8 cellular contexts compared by ENCODE assay signal in the genomic region with DNA sequence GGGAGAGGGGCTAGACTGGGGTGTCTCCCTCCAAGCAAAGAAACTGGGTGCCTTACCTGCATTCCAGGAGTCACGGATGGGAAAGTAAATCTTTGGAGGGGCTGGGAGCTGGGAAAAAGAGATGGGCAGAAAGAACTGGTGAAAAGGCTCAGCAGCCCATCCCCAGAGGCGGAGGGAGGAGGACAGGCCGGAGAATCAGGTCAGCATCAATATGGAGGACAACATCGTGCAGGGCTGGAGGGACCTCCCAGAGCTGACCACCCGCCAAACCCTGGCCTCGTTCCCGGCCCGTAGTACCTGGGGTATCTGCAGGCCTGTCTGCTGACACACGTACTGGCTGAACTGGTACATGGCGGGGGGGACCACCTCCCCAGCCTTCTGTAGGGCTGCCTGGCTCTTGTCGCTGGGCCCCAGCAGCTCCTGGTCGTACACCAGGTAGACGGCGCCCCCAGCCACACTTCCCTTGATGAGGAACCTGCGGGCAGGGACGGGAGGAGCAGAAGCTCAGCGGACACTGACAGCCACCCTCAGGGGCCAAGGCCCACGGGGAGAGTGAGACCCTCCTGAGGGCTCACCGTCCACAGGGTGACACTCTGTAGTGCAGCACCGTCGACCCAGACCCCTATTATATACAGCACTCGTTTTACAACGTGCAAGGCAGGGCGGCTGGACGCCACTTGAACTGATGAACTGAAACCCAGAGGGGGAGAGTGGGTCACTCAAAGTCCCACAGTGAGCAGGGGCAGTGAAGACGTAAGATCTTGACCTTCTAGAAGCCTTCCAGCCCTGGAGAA. TPM values are rescaled to one million over a fixed set of nuclear protein-coding genes. Genes with fewer than 3 reads are reported as not detected.
A peak's percentile ranks its signal among the peaks of the same experiment; 100 is the strongest.
DNase-seq lines count a peak whose midpoint lies in the region; ATAC-seq, FAIRE-seq and TF ChIP-seq lines count a peak whose summit lies in the region.

No MANE protein-coding gene starts in this region.

- peak overlapping the region in 1 of 2 experiments; percentile 90 for H3K23ac ChIP-seq in mesenchymal stem cell (ENCODE audit: low read length in 2 of 2)

- WGBS in mesenchymal stem cell, result 54% methylated on average over 26 of the region's 26 CpGs
- 25 to 26% methylated on average over 26 of the region's 26 CpGs for WGBS in aorta, 2 donors

- H2AFZ ChIP-seq in mesenchymal stem cell (ENCODE audit: low read depth, low read length), result peak overlapping the region; percentile 6

- FAIRE-seq in GM12892 (lab: Jason Lieb, UNC), result no peak

- ATAC-seq in aorta (ENCODE audit: low FRiP score), result no peak

- H3K4me1 ChIP-seq in left ventricle myocardium inferior, result peaks cover 45% of the 10 kb centered on the region
- peaks cover 23% of the 10 kb centered on the region for H3K4me1 ChIP-seq in mesenchymal stem cell (ENCODE audit: control insufficient read depth, insufficient read depth, low read depth, low read length)
- no peaks in the 10 kb centered on the region for H3K4me1 ChIP-seq in aorta (ENCODE audit: control insufficient read depth in 1 of 2, insufficient read depth in 2 of 2, low read length in 2 of 2)

- intact Hi-C loops in left ventricle myocardium inferior (cut with micrococcal nuclease) (no loop called here), cardiac septum (cut with DNase I) (loop anchor here (1.0 to 5.0 kb wide), 2 partner anchors 57 to 113 kb away; partner anchors contain the start of genes DUS3L and SAFB2), aorta (cut with DNase I) (loop anchor here in 1 of 2 donors (5.0 kb wide), 2 partner anchors 57 to 1063 kb away; partner anchors contain the start of genes SAFB and SAFB2)

- H3K9me3 ChIP-seq in left ventricle myocardium inferior (replicated peaks) (no peaks in the 10 kb centered on the region), mesenchymal stem cell (ENCODE audit: control insufficient read depth, low read length) (no peaks in the 10 kb centered on the region), aorta (ENCODE audit: control insufficient read depth, low read length) (no peaks in the 10 kb centered on the region)

- peak overlapping the region; percentile 37 to 45 for H2BK12ac ChIP-seq in mesenchymal stem cell (ENCODE audit: low read length in 2 of 2)

- peak overlapping the region; percentile 67 for H4K8ac ChIP-seq in mesenchymal stem cell (ENCODE audit: low read length)

- H3K36me3 ChIP-seq in left ventricle myocardium inferior (peaks cover 13% of the 10 kb centered on the region), brain microvascular endothelial cell (replicated peaks) (peaks cover 6% of the 10 kb centered on the region), mesenchymal stem cell (ENCODE audit: control insufficient read depth in 1 of 2, insufficient read depth in 2 of 2, low read depth in 1 of 2, low read length in 2 of 2) (peaks cover 5 to 19% of the 10 kb centered on the region in 2 experiments), aorta (ENCODE audit: control insufficient read depth in 1 of 2, insufficient read depth in 2 of 2, low read length in 1 of 2) (no peaks in the 10 kb centered on the region)

- peak overlapping the region; percentile 86 for H3K4me2 ChIP-seq in mesenchymal stem cell (ENCODE audit: low read length, poor library complexity, severe bottlenecking)

- H3K14ac ChIP-seq in mesenchymal stem cell (ENCODE audit: low read length in 2 of 2), result peak overlapping the region in 1 of 2 experiments; percentile 90

- TF ChIP-seq POLR2A in GM12892 (IDR thresholded peaks at IDR 0.05; ENCODE audit: low read depth, low read length), result no peak

- H3K9ac ChIP-seq in mesenchymal stem cell (ENCODE audit: low read length), result peak overlapping the region; percentile 96

- H3K27me3 ChIP-seq in left ventricle myocardium inferior (ENCODE audit: low read depth) (no peaks in the 10 kb centered on the region), brain microvascular endothelial cell (replicated peaks) (no peaks in the 10 kb centered on the region), mesenchymal stem cell (ENCODE audit: control insufficient read depth in 1 of 2, insufficient read depth in 1 of 2, low read length in 2 of 2) (no peaks in the 10 kb centered on the region), aorta (ENCODE audit: control insufficient read depth in 1 of 2, insufficient read depth in 2 of 2, low read length in 1 of 2) (no peaks in the 10 kb centered on the region)

- H3K18ac ChIP-seq in mesenchymal stem cell (ENCODE audit: low read depth in 1 of 2, low read length in 2 of 2), result peak overlapping the region; percentile 56 to 76

- TF ChIP-seq CTCF in left ventricle myocardium inferior (IDR thresholded peaks at IDR 0.05; ENCODE audit: borderline replicate concordance) (no peak), brain microvascular endothelial cell (IDR thresholded peaks at IDR 0.05; ENCODE audit: low read depth, low read length, missing control alignments) (no peak)

- H2AK5ac ChIP-seq in mesenchymal stem cell (ENCODE audit: low read length, severe bottlenecking), result peak overlapping the region; percentile 3

- no peak overlapping the region for H2BK120ac ChIP-seq in mesenchymal stem cell (ENCODE audit: low read depth, low read length)

- in situ Hi-C loops in brain microvascular endothelial cell (cut with HindIII; ENCODE audit: low pct_ligation_motif_present, low sequenced_read_pairs), result no loop called here

- no peak overlapping the region for H2BK5ac ChIP-seq in mesenchymal stem cell (ENCODE audit: low read depth, low read length, poor library complexity, severe bottlenecking)

- H4K91ac ChIP-seq in mesenchymal stem cell (ENCODE audit: low read length), result peak overlapping the region; percentile 20

- peaks cover 29% of the 10 kb centered on the region for H3K79me1 ChIP-seq in mesenchymal stem cell (replicated peaks; ENCODE audit: low read length, poor library complexity, severe bottlenecking)

- H3K4me3 ChIP-seq in left ventricle myocardium inferior, result peak overlapping the region; percentile 91
- H3K4me3 ChIP-seq in brain microvascular endothelial cell (ENCODE audit: low read depth, low read length), result peak overlapping the region; percentile 94
- peak overlapping the region; percentile 74 to 99 for H3K4me3 ChIP-seq in mesenchymal stem cell (ENCODE audit: insufficient read depth in 1 of 2, low read depth in 1 of 2, low read length in 2 of 2)
- H3K4me3 ChIP-seq in aorta (ENCODE audit: low read length in 2 of 2), result peak overlapping the region; percentile 61 to 64

- H3K27ac ChIP-seq in left ventricle myocardium inferior (replicated peaks) (peak overlapping the region; percentile 96), brain microvascular endothelial cell (peak overlapping the region; percentile 90), mesenchymal stem cell (ENCODE audit: low read length, poor library complexity, severe bottlenecking) (no peak overlapping the region), aorta (ENCODE audit: low read depth in 1 of 2, low read length in 2 of 2) (no peak overlapping the region)

- peak overlapping the region; percentile 7 to 52 for H3K4ac ChIP-seq in mesenchymal stem cell (ENCODE audit: low read depth in 1 of 2, low read length in 2 of 2)

- no peak for DNase-seq in left ventricle myocardium inferior
- no peak for DNase-seq in cardiac septum (ENCODE audit: low spot score)
- DNase-seq in brain microvascular endothelial cell, result no peak
- DNase-seq in mesenchymal stem cell, result no peak
- no peak for DNase-seq in aorta
- no peak for DNase-seq in globus pallidus (ENCODE audit: low spot score)
- no peak for DNase-seq in GM12892 (ENCODE audit: insufficient read length)
- no peak for DNase-seq in NCI-H1105 (lab: John Stamatoyannopoulos, UW)

- H2BK15ac ChIP-seq in mesenchymal stem cell (ENCODE audit: low read depth, poor library complexity, severe bottlenecking), result no peak overlapping the region

RNA-seq across cellular contexts. Expression of gene MICOS13, which starts 0.8 kb away (rescaled TPM):
- total RNA-seq in left ventricle myocardium inferior (155 TPM), cardiac septum (143 TPM), aorta (10 to 100 TPM; 35.4 to 39.0 TPM)
- polyA plus RNA-seq in mesenchymal stem cell (2013, experiment 1 of 2), result 58.1 TPM
- polyA plus RNA-seq in mesenchymal stem cell (2013, experiment 2 of 2), result 61.4 TPM
- 100 to 1,000 TPM; 100 to 103 TPM for polyA plus RNA-seq in aorta
- 37.6 TPM for polyA plus RNA-seq in GM12892 (2012; ENCODE audit: missing spikeins)

RNA-seq across cellular contexts. Expression of gene HSD11B1L, which starts 1.3 kb away (rescaled TPM):
- total RNA-seq in left ventricle myocardium inferior (4.5 TPM), cardiac septum (4.3 TPM), aorta (1 to 10 TPM; 3.9 to 5.7 TPM)
- polyA plus RNA-seq in mesenchymal stem cell (2013, experiment 1 of 2), result 13.7 TPM
- polyA plus RNA-seq in mesenchymal stem cell (2013, experiment 2 of 2), result 13.5 TPM
- polyA plus RNA-seq in aorta, result 10 to 100 TPM in 1 of 2 donors, 1 to 10 TPM in 1; 8.5 to 12.0 TPM
- 2.0 TPM for polyA plus RNA-seq in GM12892 (2012; ENCODE audit: missing spikeins)

RNA-seq across cellular contexts. Expression of gene RPL36, which starts 10.6 kb away (rescaled TPM):
- 407 TPM for total RNA-seq in left ventricle myocardium inferior
- total RNA-seq in cardiac septum, result 337 TPM
- polyA plus RNA-seq in mesenchymal stem cell (2013, experiment 1 of 2), result 1,659 TPM
- polyA plus RNA-seq in mesenchymal stem cell (2013, experiment 2 of 2), result 1,656 TPM
- total RNA-seq in aorta, result 100 to 1,000 TPM; 521 to 587 TPM
- 1,000 to 10,000 TPM in 1 of 2 donors, 100 to 1,000 TPM in 1; 977 to 1,438 TPM for polyA plus RNA-seq in aorta
- 2,487 TPM for polyA plus RNA-seq in GM12892 (2012; ENCODE audit: missing spikeins)

RNA-seq across cellular contexts. Expression of gene LONP1, which starts 40.5 kb away (rescaled TPM):
- total RNA-seq in left ventricle myocardium inferior, result 104 TPM
- 70.8 TPM for total RNA-seq in cardiac septum
- 42.5 TPM for polyA plus RNA-seq in mesenchymal stem cell (2013, experiment 1 of 2)
- 41.2 TPM for polyA plus RNA-seq in mesenchymal stem cell (2013, experiment 2 of 2)
- total RNA-seq in aorta, result 10 to 100 TPM; 40.3 to 46.4 TPM
- polyA plus RNA-seq in aorta, result 10 to 100 TPM; 20.4 to 64.6 TPM
- polyA plus RNA-seq in GM12892 (2012; ENCODE audit: missing spikeins), result 45.9 TPM

RNA-seq across cellular contexts. Expression of gene CATSPERD, which starts 41.0 kb away (rescaled TPM):
- total RNA-seq in left ventricle myocardium inferior (not detected), cardiac septum (not detected), aorta (not detected)
- polyA plus RNA-seq in mesenchymal stem cell (2013, experiment 1 of 2), result not detected
- not detected for polyA plus RNA-seq in mesenchymal stem cell (2013, experiment 2 of 2)
- polyA plus RNA-seq in aorta, result not detected
- not detected for polyA plus RNA-seq in GM12892 (2012; ENCODE audit: missing spikeins)

Comparison
In these comparisons a context has a peak if more than half of its experiments do, and no peak if none do; other contexts are left out.
1. H3K27ac ChIP-seq: peak in left ventricle myocardium inferior (single experiment) and brain microvascular endothelial cell (single experiment); none in mesenchymal stem cell (single experiment) and aorta (0 of 2).
2. Peak in every context shown above with its lines, with median percentiles within 50 percentile points of each other: H3K4me3 ChIP-seq.